16 cellular contexts compared by ENCODE assay signal in the genomic region with DNA sequence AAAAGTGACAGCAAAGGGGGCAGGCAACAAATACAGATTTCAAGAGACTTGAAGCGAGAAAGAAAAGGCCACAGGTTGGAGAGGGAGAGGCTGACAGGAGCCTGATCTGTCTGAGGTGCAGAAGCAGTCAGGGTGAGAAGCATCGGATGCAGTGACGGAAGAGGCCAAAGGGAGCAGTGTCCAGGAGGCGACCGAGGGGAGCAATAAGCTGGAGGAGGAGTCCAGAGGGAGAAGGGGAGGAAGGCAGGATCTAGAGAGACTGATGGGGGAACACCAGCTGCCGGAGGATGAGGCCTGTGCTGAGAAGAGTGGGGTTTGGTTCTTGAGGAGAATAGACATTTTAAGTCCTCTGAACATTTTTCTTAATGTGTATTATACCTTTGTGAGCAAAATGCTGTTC. TPM values are rescaled to one million over a fixed set of nuclear protein-coding genes. Genes with fewer than 3 reads are reported as not detected.
DNase-seq lines count a peak whose midpoint lies in the region; ATAC-seq, FAIRE-seq and TF ChIP-seq lines count a peak whose summit lies in the region.
"Had no signal": no experiment of that assay in that cellular context is flagged by ENCODE, and none has a peak within 500 bp of the region (broad histone marks: within the 10 kb centered on the region; RNA-seq: fewer than 3 reads in every experiment).

No MANE protein-coding gene starts in this region.

- ATAC-seq in HepG2, result peak; percentile 26; the same call in 1 of the 3 replicates
- no peak for ATAC-seq in right lobe of liver
- ATAC-seq in K562, result no peak

- peaks cover 13% of the 10 kb centered on the region for H3K4me1 Mint-ChIP-seq in neural crest cell
- peaks cover 35% of the 10 kb centered on the region for H3K4me1 Mint-ChIP-seq in T-helper 2 cell treated with Interferon-gamma antibody and Interleukin-4, amounts not matched to agents 5 μg/mL and 100 μg/mL, for 36 hours (ENCODE audit: low read depth)

- H4K20me1 ChIP-seq in HepG2 (ENCODE audit: insufficient read depth, low read length) (no peaks in the 10 kb centered on the region), K562 (replicated peaks; ENCODE audit: control insufficient read depth, insufficient read depth, low read length) (0 out of 2 replicates have a peak, but pooled peaks cover 3% of the 10 kb centered on the region)

- H3K36me3 Mint-ChIP-seq in neural crest cell (ENCODE audit: low read depth), result peaks cover 4% of the 10 kb centered on the region
- peaks cover 2% of the 10 kb centered on the region for H3K36me3 Mint-ChIP-seq in T-helper 2 cell treated with Interferon-gamma antibody and Interleukin-4, amounts not matched to agents 5 μg/mL and 100 μg/mL, for 36 hours (ENCODE audit: low read depth)

- TF ChIP-seq POLR2A in HepG2 (IDR thresholded peaks at IDR 0.05; ENCODE audit: insufficient read depth in 1 of 2, low read depth in 2 of 2, low read length in 2 of 2) (no peak), right lobe of liver (IDR thresholded peaks at IDR 0.05) (no peak), K562 (conservative IDR thresholded peaks at IDR 0.05) (no peak)

- no peaks in the 10 kb centered on the region for H3K27me3 Mint-ChIP-seq in neural crest cell (ENCODE audit: low read depth)
- no peaks in the 10 kb centered on the region for H3K27me3 Mint-ChIP-seq in T-helper 2 cell treated with Interferon-gamma antibody and Interleukin-4, amounts not matched to agents 5 μg/mL and 100 μg/mL, for 36 hours (ENCODE audit: low read depth)
- H3K27me3 Mint-ChIP-seq: CD4-positive, alpha-beta memory T cell had no signal

- H3K36me3 ChIP-seq in HepG2 (replicated peaks in 1 of 2; ENCODE audit: control insufficient read depth in 1 of 2, insufficient read depth in 2 of 2, low read length in 2 of 2) (no peaks in the 10 kb centered on the region), right lobe of liver (no peaks in the 10 kb centered on the region), K562 (ENCODE audit: control insufficient read depth, insufficient read depth, low read length) (no peaks in the 10 kb centered on the region; the same call in 2 of the 3 replicates)
- H3K36me3 ChIP-seq: BLaER1, HAP-1 had no signal

- FAIRE-seq in HepG2 (lab: Jason Lieb, UNC) (no peak), K562 (lab: Jason Lieb, UNC) (no peak)

- no peaks in the 10 kb centered on the region for H3K9me1 ChIP-seq in K562 (ENCODE audit: control insufficient read depth, insufficient read depth, low read length)

- H3K4me3 ChIP-seq in HepG2 (replicated peaks in 1 of 3; ENCODE audit: insufficient read depth in 1 of 3, low read depth in 2 of 3, low read length in 3 of 3), result no peak overlapping the region
- H3K4me3 ChIP-seq in right lobe of liver, result no peak overlapping the region
- no peak overlapping the region for H3K4me3 ChIP-seq in K562
- H3K4me3 ChIP-seq: BLaER1, HAP-1 had no signal

- DNase-seq in HepG2 (ENCODE audit: low spot score) (no peak), right lobe of liver (no peak), K562 (ENCODE audit: extremely low read depth in 1 of 4, low spot score in 3 of 4) (no peak), neural crest cell (ENCODE audit: low read depth, low spot score) (no peak), KBM-7 (no peak), COLO668 (lab: John Stamatoyannopoulos, UW; ENCODE audit: unreplicated experiment) (no peak)
- DNase-seq in T-helper 2 cell treated with Interferon-gamma antibody and Interleukin-4, amounts not matched to agents 5 μg/mL and 100 μg/mL, for 36 hours (ENCODE audit: low spot score), result no peak
- DNase-seq: Calu3; CD4-positive, alpha-beta memory T cell; DMS79 treated with DMSO at 0.1 percent for 48 hours; GF-D8; IMR-90 had no signal

- H3K4me1 ChIP-seq in HepG2 (ENCODE audit: insufficient read depth, low read length), result peaks cover 1% of the 10 kb centered on the region
- no peaks in the 10 kb centered on the region for H3K4me1 ChIP-seq in right lobe of liver
- peaks cover 15 to 21% of the 10 kb centered on the region in 2 experiments; a peak in 4 of 5 replicates for H3K4me1 ChIP-seq in K562 (replicated peaks in 1 of 2; ENCODE audit: control insufficient read depth in 2 of 2, insufficient read depth in 2 of 2, low read length in 2 of 2)
- H3K4me1 ChIP-seq: HAP-1 had no signal

- BruUV-seq in HepG2 (replicated peaks; lab: Mats Ljungman, UMichigan) (no TSS peak), K562 (replicated peaks; lab: Mats Ljungman, UMichigan) (no TSS peak)

- no peak for TF ChIP-seq RAD21 in HepG2 (CRISPR knock-in tag; IDR thresholded peaks at IDR 0.05)
- TF ChIP-seq RAD21 in K562 (CRISPR knock-in tag; conservative IDR thresholded peaks at IDR 0.05 in 1 of 2, IDR thresholded peaks at IDR 0.05 in 1 of 2), result no peak

- WGBS in HepG2 (ENCODE audit: low lambda C conversion rate), result 94% methylated on average over 6 of the region's 6 CpGs
- WGBS in right lobe of liver (ENCODE audit: insufficient coverage, low coverage, low lambda C conversion rate, missing lambda C conversion rate), result 94% methylated on average over 5 of the region's 6 CpGs
- WGBS in K562 (ENCODE audit: insufficient coverage, low coverage, missing lambda C conversion rate), result 78% methylated on average over 6 of the region's 6 CpGs

- no peak for TF ChIP-seq CTCF in HepG2 (CRISPR knock-in tag; IDR thresholded peaks at IDR 0.05)
- TF ChIP-seq CTCF in right lobe of liver (IDR thresholded peaks at IDR 0.05), result no peak
- no peak for TF ChIP-seq CTCF in K562 (IDR thresholded peaks at IDR 0.05 in 2 of 3, conservative IDR thresholded peaks at IDR 0.05 in 1 of 3; ENCODE audit: insufficient read depth in 2 of 3, low read depth in 1 of 3, low read length in 3 of 3)
- TF ChIP-seq CTCF in neural crest cell (conservative IDR thresholded peaks at IDR 0.05), result no peak

- intact Hi-C loops in HepG2 (cut with micrococcal nuclease; ENCODE audit: unreplicated experiment) (no loop called here), right lobe of liver (cut with DNase I) (no loop called here), K562 (cut with micrococcal nuclease) (no loop called here)

- H3K27ac ChIP-seq in HepG2 (ENCODE audit: extremely low read length, insufficient read depth, low read length), result no peak overlapping the region
- H3K27ac ChIP-seq in right lobe of liver, result no peak overlapping the region
- H3K27ac ChIP-seq in K562 (ENCODE audit: extremely low read depth, low read depth, low read length), result no peak overlapping the region
- H3K27ac ChIP-seq: 22Rv1, BLaER1 had no signal

- no peaks in the 10 kb centered on the region for H3K9me3 ChIP-seq in HepG2 (ENCODE audit: low read length)
- no peaks in the 10 kb centered on the region for H3K9me3 ChIP-seq in right lobe of liver
- no peaks in the 10 kb centered on the region for H3K9me3 ChIP-seq in K562 (replicated peaks; ENCODE audit: control insufficient read depth, insufficient read depth, low read depth, low read length)
- H3K9me3 ChIP-seq: BLaER1, HAP-1 had no signal

- H3K27me3 ChIP-seq in HepG2 (ENCODE audit: control insufficient read depth in 1 of 2, insufficient read depth in 2 of 2, low read length in 2 of 2), result no peaks in the 10 kb centered on the region
- H3K27me3 ChIP-seq in right lobe of liver, result no peaks in the 10 kb centered on the region
- H3K27me3 ChIP-seq in K562 (ENCODE audit: control insufficient read depth in 2 of 2, insufficient read depth in 2 of 2, low read length in 2 of 2), result no peaks in the 10 kb centered on the region
- H3K27me3 ChIP-seq: BLaER1 had no signal

- H2AFZ ChIP-seq in HepG2 (ENCODE audit: low read length), result no peak overlapping the region
- H2AFZ ChIP-seq in K562 (ENCODE audit: low read depth, low read length), result no peak overlapping the region

- H3K9ac ChIP-seq in HepG2 (ENCODE audit: insufficient read depth, low read depth, low read length) (no peak overlapping the region), K562 (ENCODE audit: insufficient read depth in 1 of 2, low read depth in 2 of 2, low read length in 2 of 2) (no peak overlapping the region)
- H3K9ac ChIP-seq: BLaER1 had no signal

- TF ChIP-seq EP300 in HepG2 (IDR thresholded peaks at IDR 0.05; ENCODE audit: low read depth in 2 of 2, low read length in 2 of 2) (no peak), HepG2 (CRISPR knock-in tag; IDR thresholded peaks at IDR 0.05; ENCODE audit: borderline replicate concordance) (no peak), K562 (IDR thresholded peaks at IDR 0.05; ENCODE audit: low read length) (no peak)

- POLR2A ChIA-PET in HepG2 (lab: Yijun Ruan, JAX), result no interaction called here
- POLR2A ChIA-PET in K562 (lab: Yijun Ruan, JAX), result interaction anchor here (0.7 to 1.0 kb wide), 4 partner anchors 9 to 1404 kb away, joined by 3 read pairs; no protein-coding TSS in a partner anchor

- in situ Hi-C loops in HepG2 (cut with HindIII; ENCODE audit: extremely low pct_ligation_motif_present, low pct_unique_long_range_greater_than_20kb) (no loop called here), K562 (cut with MboI) (no loop called here), KBM-7 (cut with MboI; ENCODE audit: low pct_unique_long_range_greater_than_20kb, low sequenced_read_pairs) (no loop called here)

- H3K79me2 ChIP-seq in HepG2 (ENCODE audit: insufficient read depth, low read length) (peaks cover 5% of the 10 kb centered on the region), K562 (ENCODE audit: control insufficient read depth, insufficient read depth, low read length) (peaks cover 8% of the 10 kb centered on the region; the same call in 1 of the 3 replicates)

- H3K4me3 Mint-ChIP-seq in neural crest cell, result no peak overlapping the region
- no peak overlapping the region for H3K4me3 Mint-ChIP-seq in T-helper 2 cell treated with Interferon-gamma antibody and Interleukin-4, amounts not matched to agents 5 μg/mL and 100 μg/mL, for 36 hours
- H3K4me3 Mint-ChIP-seq: CD14-positive monocyte had no signal

- no peaks in the 10 kb centered on the region for H3K9me3 Mint-ChIP-seq in neural crest cell
- H3K9me3 Mint-ChIP-seq in T-helper 2 cell treated with Interferon-gamma antibody and Interleukin-4, amounts not matched to agents 5 μg/mL and 100 μg/mL, for 36 hours, result no peaks in the 10 kb centered on the region
- H3K9me3 Mint-ChIP-seq: CD14-positive monocyte; CD4-positive, alpha-beta memory T cell had no signal

- CTCF ChIA-PET in HepG2 (lab: Yijun Ruan, JAX; ENCODE audit: low intra/inter-chr PET ratio, low total read pairs), result no interaction called here
- CTCF ChIA-PET in K562 (lab: Yijun Ruan, JAX; ENCODE audit: low intra/inter-chr PET ratio), result no interaction called here

- peak overlapping the region; percentile 44 for H3K27ac Mint-ChIP-seq in neural crest cell (ENCODE audit: unreplicated experiment)
- H3K27ac Mint-ChIP-seq in T-helper 2 cell treated with Interferon-gamma antibody and Interleukin-4, amounts not matched to agents 5 μg/mL and 100 μg/mL, for 36 hours, result no peak overlapping the region
- H3K27ac Mint-ChIP-seq: CD14-positive monocyte had no signal

- H3K4me2 ChIP-seq in HepG2 (ENCODE audit: low read depth, low read length), result no peak overlapping the region
- H3K4me2 ChIP-seq in K562 (ENCODE audit: insufficient read depth, low read length), result no peak overlapping the region
- H3K4me2 ChIP-seq: BLaER1 had no signal

RNA-seq across cellular contexts. Expression of gene FARS2, which starts 23.8 kb away (rescaled TPM):
- total RNA-seq in HepG2 (2016; rRNA removed; fragmentation: Illumina TruSeq; extraction: Trizol) (26.0 and 28.0 TPM in 2 replicates), right lobe of liver (10 to 100 TPM in 5 of 6 experiments, 1 to 10 TPM in 1; 7.2 to 12.9 (median 11.7) TPM), K562 (2014; rRNA removed) (22.5 and 30.7 TPM in 2 replicates), K562 (2014; rRNA removed; fragmentation: Illumina TruSeq; extraction: Trizol) (24.3 and 27.5 TPM in 2 replicates), K562 (2015; rRNA removed; fragmentation: Illumina TruSeq; extraction: Trizol) (27.9 and 28.1 TPM in 2 replicates), K562 (2021) (25.8 and 26.6 TPM in 2 replicates), neural crest cell (21.1 and 23.3 TPM in 2 replicates)
- total RNA-seq in HepG2 (2016; cell fraction: cytosol; rRNA removed; fragmentation: Illumina TruSeq; extraction: Trizol; ENCODE audit: low read depth), result 38.2 and 38.5 TPM in 2 replicates
- 24.7 and 29.3 TPM in 2 replicates for total RNA-seq in HepG2 (2016; cell fraction: insoluble cytoplasmic fraction; rRNA removed; fragmentation: Illumina TruSeq; extraction: Trizol)
- total RNA-seq in HepG2 (2016; cell fraction: membrane; rRNA removed; fragmentation: Illumina TruSeq; extraction: Trizol), result 21.6 and 25.0 TPM in 2 replicates
- 29.9 and 30.1 TPM in 2 replicates for total RNA-seq in HepG2 (2016; cell fraction: nucleus; rRNA removed; fragmentation: Illumina TruSeq; extraction: Trizol)
- polyA plus RNA-seq in HepG2 (2011; rRNA removed) (12.7 and 15.4 TPM in 2 replicates), K562 (2011; rRNA removed) (26.1 and 27.0 TPM in 2 replicates), K562 (2014; fragmentation: Illumina TruSeq; extraction: Trizol) (24.1 and 25.9 TPM in 2 replicates), K562 (2014; fragmentation: Nextera tagmentation; extraction: Ambion mirVana) (10 to 100 TPM; 52.3 to 62.2 TPM), K562 (2014; rRNA removed) (16.5 and 25.5 TPM in 2 replicates)
- polyA plus RNA-seq in HepG2 (2011; cell fraction: cytosol; rRNA removed), result 12.8 and 14.3 TPM in 2 replicates
- 8.4 and 10.7 TPM in 2 replicates for polyA plus RNA-seq in HepG2 (2011; cell fraction: nucleus; rRNA removed)
- 7.3 and 8.6 TPM in 2 replicates for polyA plus RNA-seq in HepG2 (2012)
- polyA plus RNA-seq in HepG2 (2016; cell fraction: cytosol; fragmentation: Illumina TruSeq; extraction: Trizol; ENCODE audit: low read depth), result 6.3 and 6.7 TPM in 2 replicates
- polyA plus RNA-seq in HepG2 (2016; cell fraction: insoluble cytoplasmic fraction; fragmentation: Illumina TruSeq; extraction: Trizol; ENCODE audit: low read depth), result 17.7 and 22.2 TPM in 2 replicates
- 7.8 and 8.7 TPM in 2 replicates for polyA plus RNA-seq in HepG2 (2016; cell fraction: membrane; fragmentation: Illumina TruSeq; extraction: Trizol; ENCODE audit: low read depth)
- polyA plus RNA-seq in HepG2 (2016; cell fraction: nucleus; fragmentation: Illumina TruSeq; extraction: Trizol; ENCODE audit: insufficient read depth, low read depth), result 9.7 and 11.7 TPM in 2 replicates
- 53.8 and 71.4 TPM in 2 replicates for polyA minus RNA-seq in HepG2 (2011; rRNA and poly(A)+ RNA removed; ENCODE audit: low replicate concordance)
- polyA minus RNA-seq in HepG2 (2011; cell fraction: cytosol; rRNA and poly(A)+ RNA removed), result 9.6 and 10.5 TPM in 2 replicates
- 54.6 and 59.7 TPM in 2 replicates for polyA minus RNA-seq in HepG2 (2011; cell fraction: nucleus; rRNA and poly(A)+ RNA removed)
- total RNA-seq in K562 (2011; cell fraction: chromatin; rRNA removed; ENCODE audit: low replicate concordance), result 45.6 and 71.4 TPM in 2 replicates
- total RNA-seq in K562 (2011; cell fraction: nucleolus; rRNA removed), result 42.9 and 58.8 TPM in 2 replicates
- 45.3 and 48.5 TPM in 2 replicates for total RNA-seq in K562 (2011; cell fraction: nucleoplasm; rRNA removed)
- 27.4 and 27.7 TPM in 2 replicates for polyA plus RNA-seq in K562 (2011; cell fraction: cytosol; rRNA removed)
- 15.7 and 17.5 TPM in 2 replicates for polyA plus RNA-seq in K562 (2011; cell fraction: nucleus; rRNA removed)
- 21.3 and 22.0 TPM in 2 replicates for polyA plus RNA-seq in K562 (2012)
- polyA minus RNA-seq in K562 (2011; rRNA and poly(A)+ RNA removed), result 62.9 TPM in 2 replicates
- 21.6 and 22.2 TPM in 2 replicates for polyA minus RNA-seq in K562 (2011; cell fraction: cytosol; rRNA and poly(A)+ RNA removed)
- polyA minus RNA-seq in K562 (2011; cell fraction: nucleus; rRNA and poly(A)+ RNA removed), result 62.1 and 76.5 TPM in 2 replicates

RNA-seq across cellular contexts. Expression of gene LYRM4, which starts 24.3 kb away (rescaled TPM):
- total RNA-seq in HepG2 (2016; rRNA removed; fragmentation: Illumina TruSeq; extraction: Trizol), result 64.6 and 80.2 TPM in 2 replicates
- 73.1 and 82.6 TPM in 2 replicates for total RNA-seq in HepG2 (2016; cell fraction: cytosol; rRNA removed; fragmentation: Illumina TruSeq; extraction: Trizol; ENCODE audit: low read depth)
- 63.7 and 77.9 TPM in 2 replicates for total RNA-seq in HepG2 (2016; cell fraction: insoluble cytoplasmic fraction; rRNA removed; fragmentation: Illumina TruSeq; extraction: Trizol)
- total RNA-seq in HepG2 (2016; cell fraction: membrane; rRNA removed; fragmentation: Illumina TruSeq; extraction: Trizol), result 106 and 122 TPM in 2 replicates
- 32.6 and 33.3 TPM in 2 replicates for total RNA-seq in HepG2 (2016; cell fraction: nucleus; rRNA removed; fragmentation: Illumina TruSeq; extraction: Trizol)
- polyA plus RNA-seq in HepG2 (2011; rRNA removed), result 57.0 and 67.5 TPM in 2 replicates
- polyA plus RNA-seq in HepG2 (2011; cell fraction: cytosol; rRNA removed), result 51.3 and 61.3 TPM in 2 replicates
- 14.6 and 17.6 TPM in 2 replicates for polyA plus RNA-seq in HepG2 (2011; cell fraction: nucleus; rRNA removed)
- polyA plus RNA-seq in HepG2 (2012), result 54.2 and 60.4 TPM in 2 replicates
- polyA plus RNA-seq in HepG2 (2016; cell fraction: cytosol; fragmentation: Illumina TruSeq; extraction: Trizol; ENCODE audit: low read depth), result 97.6 and 109 TPM in 2 replicates
- polyA plus RNA-seq in HepG2 (2016; cell fraction: insoluble cytoplasmic fraction; fragmentation: Illumina TruSeq; extraction: Trizol; ENCODE audit: low read depth), result 80.7 and 81.4 TPM in 2 replicates
- polyA plus RNA-seq in HepG2 (2016; cell fraction: membrane; fragmentation: Illumina TruSeq; extraction: Trizol; ENCODE audit: low read depth), result 106 and 108 TPM in 2 replicates
- polyA plus RNA-seq in HepG2 (2016; cell fraction: nucleus; fragmentation: Illumina TruSeq; extraction: Trizol; ENCODE audit: insufficient read depth, low read depth), result 40.8 and 43.1 TPM in 2 replicates
- 29.2 and 36.0 TPM in 2 replicates for polyA minus RNA-seq in HepG2 (2011; rRNA and poly(A)+ RNA removed; ENCODE audit: low replicate concordance)
- polyA minus RNA-seq in HepG2 (2011; cell fraction: cytosol; rRNA and poly(A)+ RNA removed), result 18.1 and 22.4 TPM in 2 replicates
- polyA minus RNA-seq in HepG2 (2011; cell fraction: nucleus; rRNA and poly(A)+ RNA removed), result 25.2 and 25.4 TPM in 2 replicates
- 10 to 100 TPM in 2 of 6 experiments, 1 to 10 TPM in 4; 5.7 to 11.5 (median 8.5) TPM for total RNA-seq in right lobe of liver
- total RNA-seq in K562 (2011; cell fraction: chromatin; rRNA removed; ENCODE audit: low replicate concordance), result 27.0 and 54.7 TPM in 2 replicates
- total RNA-seq in K562 (2011; cell fraction: nucleolus; rRNA removed), result 13.8 and 16.4 TPM in 2 replicates
- 46.3 and 95.0 TPM in 2 replicates for total RNA-seq in K562 (2011; cell fraction: nucleoplasm; rRNA removed)
- 24.2 and 28.8 TPM in 2 replicates for total RNA-seq in K562 (2014; rRNA removed)
- 41.1 and 41.8 TPM in 2 replicates for total RNA-seq in K562 (2014; rRNA removed; fragmentation: Illumina TruSeq; extraction: Trizol)
- 29.0 and 33.9 TPM in 2 replicates for total RNA-seq in K562 (2015; rRNA removed; fragmentation: Illumina TruSeq; extraction: Trizol)
- total RNA-seq in K562 (2021), result 56.2 and 69.4 TPM in 2 replicates
- polyA plus RNA-seq in K562 (2011; rRNA removed), result 66.4 and 69.4 TPM in 2 replicates
- polyA plus RNA-seq in K562 (2011; cell fraction: cytosol; rRNA removed), result 44.2 and 62.9 TPM in 2 replicates
- 19.4 and 28.2 TPM in 2 replicates for polyA plus RNA-seq in K562 (2011; cell fraction: nucleus; rRNA removed)
- polyA plus RNA-seq in K562 (2012), result 38.7 and 53.8 TPM in 2 replicates
- polyA plus RNA-seq in K562 (2014; fragmentation: Illumina TruSeq; extraction: Trizol), result 31.3 and 36.9 TPM in 2 replicates
- 10 to 100 TPM; 50.2 to 61.0 TPM for polyA plus RNA-seq in K562 (2014; fragmentation: Nextera tagmentation; extraction: Ambion mirVana)
- 29.9 and 40.8 TPM in 2 replicates for polyA plus RNA-seq in K562 (2014; rRNA removed)
- polyA minus RNA-seq in K562 (2011; rRNA and poly(A)+ RNA removed), result 41.4 and 43.3 TPM in 2 replicates
- polyA minus RNA-seq in K562 (2011; cell fraction: cytosol; rRNA and poly(A)+ RNA removed), result 13.4 and 17.3 TPM in 2 replicates
- 10.0 and 11.6 TPM in 2 replicates for polyA minus RNA-seq in K562 (2011; cell fraction: nucleus; rRNA and poly(A)+ RNA removed)
- total RNA-seq in neural crest cell, result 39.3 and 46.3 TPM in 2 replicates

Comparison
In these comparisons a context has a peak if more than half of its experiments do, and no peak if none do; other contexts are left out.
1. Of the 241 proteins assayed by ChIP-seq in both HepG2 and K562: peak only in HepG2: none; only in K562: ZNF263; in both: none; in neither: 240.